ENCODE assay signal across 18 cellular contexts in genomic region chr11:123178166-123178565, GRCh38. TPM values are rescaled to one million over a fixed set of nuclear protein-coding genes. Genes with fewer than 3 reads are reported as not detected.
A peak's percentile ranks its signal among the peaks of the same experiment; 100 is the strongest.
DNase-seq lines count a peak whose midpoint lies in the region; ATAC-seq, FAIRE-seq and TF ChIP-seq lines count a peak whose summit lies in the region.
"Had no signal": no experiment of that assay in that cellular context is flagged by ENCODE, and none has a peak within 500 bp of the region (broad histone marks: within the 10 kb centered on the region; RNA-seq: fewer than 3 reads in every experiment).

No MANE protein-coding gene starts in this region.

- no peak overlapping the region for H3K9ac ChIP-seq in mammary epithelial cell (ENCODE audit: insufficient read depth, low read length)
- H3K9ac ChIP-seq in PC-3 (ENCODE audit: low read length): no peak overlapping the region
- H3K9ac ChIP-seq: BLaER1 had no signal

- H3F3A ChIP-seq in PC-3 (ENCODE audit: low read length, unreplicated experiment) (peaks cover 16% of the 10 kb centered on the region), PC-9 (ENCODE audit: insufficient read depth, low read depth) (peaks cover 52% of the 10 kb centered on the region)

- peak; percentile 58 for FAIRE-seq in HTR-8/SVneo (lab: Jason Lieb, UNC)
- FAIRE-seq: GM19239, H54 had no signal

- WGBS in mammary epithelial cell (ENCODE audit: low coverage, missing lambda C conversion rate): 100% methylated on average over 1 of the region's 1 CpG
- WGBS in gastroesophageal sphincter (ENCODE audit: low coverage in 1 of 2), 2 donors: 63 to 86% methylated on average over 1 of the region's 1 CpG

- peaks cover 62% of the 10 kb centered on the region for H3K79me2 ChIP-seq in mammary epithelial cell (ENCODE audit: insufficient read depth, low read length)
- H3K79me2 ChIP-seq in PC-3 (ENCODE audit: low read length): peaks cover 15% of the 10 kb centered on the region; the same call in 1 of the 2 replicates
- H3K79me2 ChIP-seq in PC-9 (ENCODE audit: low read depth): peaks cover 24% of the 10 kb centered on the region; the same call in 1 of the 2 replicates

- TF ChIP-seq CTCF in MCF 10A (IDR thresholded peaks at IDR 0.05; ENCODE audit: unreplicated experiment): no peak
- no peak for TF ChIP-seq CTCF in mammary epithelial cell (conservative IDR thresholded peaks at IDR 0.05 in 1 of 2, IDR thresholded peaks at IDR 0.05 in 1 of 2; ENCODE audit: extremely low read depth in 1 of 2, insufficient read depth in 1 of 2, low read depth in 1 of 2, low read length in 2 of 2)
- TF ChIP-seq CTCF in gastroesophageal sphincter (IDR thresholded peaks at IDR 0.05): no peak
- TF ChIP-seq CTCF in PC-3 (conservative IDR thresholded peaks at IDR 0.05; ENCODE audit: low read depth, low read length): no peak
- TF ChIP-seq CTCF in PC-9 (conservative IDR thresholded peaks at IDR 0.05): no peak

- H3K36me3 ChIP-seq in mammary epithelial cell (ENCODE audit: insufficient read depth, low read length) (peaks cover 3% of the 10 kb centered on the region), gastroesophageal sphincter (no peaks in the 10 kb centered on the region), PC-3 (ENCODE audit: low read depth, low read length) (peaks cover 13% of the 10 kb centered on the region; the same call in 1 of the 2 replicates), PC-9 (ENCODE audit: low read depth) (no peaks in the 10 kb centered on the region)
- H3K36me3 ChIP-seq: BLaER1 had no signal

- peaks cover 45% of the 10 kb centered on the region for H3K4me1 ChIP-seq in mammary epithelial cell (ENCODE audit: insufficient read depth, low read length)
- peaks cover 12 to 93% (median 37%) of the 10 kb centered on the region in 3 donors for H3K4me1 ChIP-seq in gastroesophageal sphincter
- peaks cover 51% of the 10 kb centered on the region for H3K4me1 ChIP-seq in PC-3 (ENCODE audit: insufficient read depth, low read length)
- peaks cover 71% of the 10 kb centered on the region for H3K4me1 ChIP-seq in PC-9 (replicated peaks; ENCODE audit: insufficient read depth)
- H3K4me1 ChIP-seq: BLaER1 had no signal

- BruUV-seq in MCF 10A (replicated peaks; lab: Mats Ljungman, UMichigan): no TSS peak
- no TSS peak for BruUV-seq in mammary epithelial cell (replicated peaks; lab: Mats Ljungman, UMichigan)
- BruUV-seq in PC-3 (replicated peaks; lab: Mats Ljungman, UMichigan): no TSS peak
- BruUV-seq in PC-9 (replicated peaks; lab: Mats Ljungman, UMichigan): no TSS peak

- POLR2A ChIA-PET in MCF 10A (lab: Yijun Ruan, JAX): no interaction called here
- POLR2A ChIA-PET in PC-3 (lab: Charles Lee; ENCODE audit: unreplicated experiment): no interaction called here
- POLR2A ChIA-PET in PC-9 (lab: Charles Lee; ENCODE audit: unreplicated experiment): no interaction called here

- H3K27me3 ChIP-seq in mammary epithelial cell (ENCODE audit: insufficient read depth, low read length) (no peaks in the 10 kb centered on the region), gastroesophageal sphincter (no peaks in the 10 kb centered on the region), PC-3 (ENCODE audit: low read length) (no peaks in the 10 kb centered on the region), PC-9 (ENCODE audit: insufficient read depth, low read depth) (no peaks in the 10 kb centered on the region)
- H3K27me3 ChIP-seq: BLaER1 had no signal

- no peak for DNase-seq in MCF 10A (ENCODE audit: unreplicated experiment)
- DNase-seq in mammary epithelial cell: no peak
- no peak for DNase-seq in HTR-8/SVneo (ENCODE audit: insufficient read length, low spot score)
- DNase-seq in PC-3: no peak
- no peak for DNase-seq in stimulated activated CD4-positive, alpha-beta T cell treated with anti-CD3 and anti-CD28 coated beads, Interleukin-15, amount 100 ng/mL, for 24 hours
- DNase-seq in PC-9: no peak
- DNase-seq: AML-193; Caco-2; CD8-positive, alpha-beta memory T cell; DND-41; GF-D8; KBM-7 had no signal

- intact Hi-C loops in MCF 10A (cut with micrococcal nuclease): no loop called here
- intact Hi-C loops in mammary epithelial cell (cut with micrococcal nuclease): no loop called here
- intact Hi-C loops in PC-3 (cut with micrococcal nuclease): no loop called here
- intact Hi-C loops in PC-9 (cut with micrococcal nuclease; ENCODE audit: unreplicated experiment): no loop called here

- CTCF ChIA-PET in MCF 10A (lab: Yijun Ruan, JAX): interaction anchor here (0.7 to 0.8 kb wide), 2 partner anchors 14 to 375 kb away, joined by 3 read pairs; no protein-coding TSS in a partner anchor
- CTCF ChIA-PET in mammary epithelial cell (lab: Charles Lee; ENCODE audit: low non-redundant PET): interaction anchor here (0.7 kb wide), 1 partner anchor 59 kb away, joined by 4 read pairs; no protein-coding TSS in a partner anchor
- CTCF ChIA-PET in PC-3 (lab: Charles Lee): no interaction called here
- CTCF ChIA-PET in PC-9 (lab: Charles Lee): no interaction called here

- dilution Hi-C loops in mammary epithelial cell (cut with HindIII; ENCODE audit: low sequenced_read_pairs): loop anchor here (5.0 kb wide), 2 partner anchors 34 to 61 kb away; no protein-coding TSS in a partner anchor

- no peaks in the 10 kb centered on the region for H3K9me3 Mint-ChIP-seq in MCF 10A (ENCODE audit: unreplicated experiment)

- no peaks in the 10 kb centered on the region for H3K9me2 ChIP-seq in PC-3 (replicated peaks; ENCODE audit: low read length)
- H3K9me2 ChIP-seq in PC-9 (ENCODE audit: insufficient read depth): no peaks in the 10 kb centered on the region

- TF ChIP-seq EP300 in gastroesophageal sphincter (IDR thresholded peaks at IDR 0.05): no peak

- H2AFZ ChIP-seq in mammary epithelial cell (ENCODE audit: low read depth, low read length) (no peak overlapping the region), PC-3 (ENCODE audit: low read length) (no peak overlapping the region), PC-9 (no peak overlapping the region)

- H3K9me3 ChIP-seq in mammary epithelial cell (replicated peaks; ENCODE audit: insufficient read depth, low read length): no peaks in the 10 kb centered on the region
- H3K9me3 ChIP-seq in gastroesophageal sphincter: no peaks in the 10 kb centered on the region
- H3K9me3 ChIP-seq in PC-3 (ENCODE audit: low read length): no peaks in the 10 kb centered on the region
- H3K9me3 ChIP-seq in PC-9 (ENCODE audit: insufficient read depth, low read depth): 0 out of 2 replicates have a peak, but pooled peaks cover 4% of the 10 kb centered on the region
- H3K9me3 ChIP-seq: BLaER1, Caco-2 had no signal

- H3K4me2 ChIP-seq in mammary epithelial cell (ENCODE audit: insufficient read depth, low read depth, low read length): no peak overlapping the region
- no peak overlapping the region for H3K4me2 ChIP-seq in PC-3 (ENCODE audit: low read length)
- no peak overlapping the region for H3K4me2 ChIP-seq in PC-9
- H3K4me2 ChIP-seq: BLaER1 had no signal

- H3K27ac ChIP-seq in mammary epithelial cell (ENCODE audit: insufficient read depth, low read depth, low read length) (no peak overlapping the region), gastroesophageal sphincter (peak overlapping the region in 3 of 4 donors; percentile 78 to 83 (median 79)), PC-3 (ENCODE audit: low read length) (no peak overlapping the region), PC-9 (no peak overlapping the region)
- H3K27ac ChIP-seq: 22Rv1, BLaER1 had no signal

- peaks cover 20% of the 10 kb centered on the region for H3K36me3 Mint-ChIP-seq in MCF 10A (ENCODE audit: insufficient read depth, unreplicated experiment)

- no peaks in the 10 kb centered on the region for H3K27me3 Mint-ChIP-seq in MCF 10A (ENCODE audit: insufficient read depth, unreplicated experiment)

- in situ Hi-C loops in mammary epithelial cell (cut with MboI; ENCODE audit: low sequenced_read_pairs in 2 of 2): no loop called here

- no peak overlapping the region for H3K4me3 ChIP-seq in mammary epithelial cell (replicated peaks in 1 of 3; ENCODE audit: insufficient read depth in 1 of 3, low read depth in 2 of 3, low read length in 3 of 3)
- H3K4me3 ChIP-seq in gastroesophageal sphincter: no peak overlapping the region
- H3K4me3 ChIP-seq in PC-3 (ENCODE audit: low read length): no peak overlapping the region
- H3K4me3 ChIP-seq in PC-9: no peak overlapping the region
- H3K4me3 ChIP-seq: BLaER1 had no signal

- H3K27ac Mint-ChIP-seq in MCF 10A (ENCODE audit: low read depth, unreplicated experiment): peak overlapping the region; percentile 68
- H3K27ac Mint-ChIP-seq: CD8-positive, alpha-beta memory T cell had no signal

- no peak for ATAC-seq in gastroesophageal sphincter
- ATAC-seq in PC-3: no peak
- ATAC-seq in HG03108 (IDR thresholded peaks at IDR 0.05; ENCODE audit: unreplicated experiment): no peak

- H3K4me3 Mint-ChIP-seq in MCF 10A (ENCODE audit: unreplicated experiment): no peak overlapping the region
- H3K4me3 Mint-ChIP-seq: CD8-positive, alpha-beta memory T cell had no signal

- H4K20me1 ChIP-seq in mammary epithelial cell (ENCODE audit: insufficient read depth, low read length) (no peaks in the 10 kb centered on the region), PC-3 (ENCODE audit: low read length) (no peaks in the 10 kb centered on the region), PC-9 (ENCODE audit: insufficient read depth) (no peaks in the 10 kb centered on the region)
- H4K20me1 ChIP-seq: BLaER1 had no signal

- peaks cover 75% of the 10 kb centered on the region for H3K4me1 Mint-ChIP-seq in MCF 10A (ENCODE audit: insufficient read depth, unreplicated experiment)
- H3K4me1 Mint-ChIP-seq: CD8-positive, alpha-beta memory T cell had no signal

- no peak for TF ChIP-seq POLR2A in gastroesophageal sphincter (IDR thresholded peaks at IDR 0.05)

RNA-seq across cellular contexts. Expression of gene CLMP, which starts 16.9 kb away (rescaled TPM):
- total RNA-seq in MCF 10A (2022) (86.1 and 91.9 TPM in 2 replicates), mammary epithelial cell (100 to 1,000 TPM; 110 to 175 TPM), gastroesophageal sphincter (100 to 1,000 TPM in 3 of 4 donors, 10 to 100 TPM in 1; 89.1 to 274 (median 151) TPM), PC-3 (2014; rRNA removed) (30.4 and 33.0 TPM in 2 replicates), PC-9 (2021) (5.4 and 6.1 TPM in 2 replicates)
- polyA plus RNA-seq in mammary epithelial cell: 95.5 TPM
- polyA minus RNA-seq in mammary epithelial cell: 121 TPM

Comparison
In these comparisons a context has a peak if more than half of its experiments do, and no peak if none do; other contexts are left out.
1. H3K27ac ChIP-seq: peak in gastroesophageal sphincter (3 of 4); none in mammary epithelial cell (single experiment), PC-3 (single experiment) and PC-9 (single experiment).
2. CTCF ChIA-PET loops: an anchor here in MCF 10A (0.7 to 0.8 kb wide) and mammary epithelial cell (0.7 kb wide); none called in PC-3 and PC-9.